In genomic region chr3:149716984-149717383, GRCh38 we compare ENCODE assay signal across 11 cellular contexts. TPM values are rescaled to one million over a fixed set of nuclear protein-coding genes. Genes with fewer than 3 reads are reported as not detected.
DNase-seq lines count a peak whose midpoint lies in the region; ATAC-seq, FAIRE-seq and TF ChIP-seq lines count a peak whose summit lies in the region.
"Had no signal": no experiment of that assay in that cellular context is flagged by ENCODE, and none has a peak within 500 bp of the region (broad histone marks: within the 10 kb centered on the region; RNA-seq: fewer than 3 reads in every experiment).

No MANE protein-coding gene starts in this region.

- H3K4me3 ChIP-seq in Karpas-422 (ENCODE audit: low read length) (no peak overlapping the region), endothelial cell of umbilical vein (replicated peaks in 1 of 3; ENCODE audit: insufficient read depth in 1 of 3, low read depth in 1 of 3, low read length in 3 of 3) (no peak overlapping the region), osteoblast (ENCODE audit: insufficient read depth, low read length) (peak overlapping the region; percentile 14)

- peak overlapping the region; percentile 11; the same call in 1 of the 2 replicates for H3K9ac ChIP-seq in Karpas-422 (ENCODE audit: low read length)
- H3K9ac ChIP-seq in endothelial cell of umbilical vein (replicated peaks; ENCODE audit: extremely low read depth, insufficient read depth, low read length): no peak overlapping the region

- H3K36me3 ChIP-seq in Karpas-422 (ENCODE audit: insufficient read depth, low read length) (no peaks in the 10 kb centered on the region), endothelial cell of umbilical vein (ENCODE audit: control insufficient read depth in 2 of 2, extremely low read depth in 1 of 2, insufficient read depth in 2 of 2, low read length in 2 of 2) (no peaks in the 10 kb centered on the region), osteoblast (ENCODE audit: insufficient read depth, low read length) (no peaks in the 10 kb centered on the region)

- no peaks in the 10 kb centered on the region for H3K27me3 ChIP-seq in Karpas-422 (ENCODE audit: low read length)
- no peaks in the 10 kb centered on the region for H3K27me3 ChIP-seq in endothelial cell of umbilical vein (ENCODE audit: control insufficient read depth in 2 of 2, insufficient read depth in 2 of 2, low read length in 2 of 2)
- H3K27me3 ChIP-seq in osteoblast (ENCODE audit: insufficient read depth, low read length): no peaks in the 10 kb centered on the region
- no peaks in the 10 kb centered on the region for H3K27me3 ChIP-seq in foreskin keratinocyte

- H3K4me3 Mint-ChIP-seq in Calu3 (ENCODE audit: low read depth, unreplicated experiment) (peak overlapping the region; percentile 20), mesothelial cell of epicardium (no peak overlapping the region)
- H3K4me3 Mint-ChIP-seq: immature natural killer cell; stimulated activated naive CD8-positive, alpha-beta T cell treated with anti-CD3 and anti-CD28 coated beads, Interleukin-15, amount 100 ng/mL, for 72 hours had no signal

- H3K9me1 ChIP-seq in endothelial cell of umbilical vein (replicated peaks; ENCODE audit: control insufficient read depth, extremely low read depth, insufficient read depth, low read length): no peaks in the 10 kb centered on the region

- no peak for TF ChIP-seq POLR2A in endothelial cell of umbilical vein (IDR thresholded peaks at IDR 0.05; ENCODE audit: low read depth, low read length)

- H3K36me3 Mint-ChIP-seq in Calu3 (ENCODE audit: insufficient read depth, unreplicated experiment) (peaks cover 4% of the 10 kb centered on the region), mesothelial cell of epicardium (peaks cover 9% of the 10 kb centered on the region)

- H3K79me2 ChIP-seq in Karpas-422 (ENCODE audit: low read length) (no peaks in the 10 kb centered on the region), endothelial cell of umbilical vein (ENCODE audit: control insufficient read depth, insufficient read depth, low read length) (no peaks in the 10 kb centered on the region), osteoblast (ENCODE audit: insufficient read depth, low read length) (no peaks in the 10 kb centered on the region)

- POLR2A ChIA-PET in endothelial cell of umbilical vein (lab: Charles Lee): interaction anchor here (1.1 kb wide), 1 partner anchor 59 kb away, joined by 5 read pairs; the partner anchor contains the start of gene WWTR1

- TF ChIP-seq CTCF in Calu3 (IDR thresholded peaks at IDR 0.05; ENCODE audit: unreplicated experiment) (no peak), endothelial cell of umbilical vein (IDR thresholded peaks at IDR 0.05; ENCODE audit: extremely low read depth in 1 of 2, insufficient read depth in 1 of 2, low read depth in 1 of 2, low read length in 2 of 2) (no peak), osteoblast (IDR thresholded peaks at IDR 0.05; ENCODE audit: extremely low read depth, low read depth, low read length) (no peak), foreskin keratinocyte (conservative IDR thresholded peaks at IDR 0.05) (no peak), mesothelial cell of epicardium (IDR thresholded peaks at IDR 0.05; ENCODE audit: unreplicated experiment) (no peak)

- FAIRE-seq in endothelial cell of umbilical vein (lab: Jason Lieb, UNC): no peak

- H3K4me2 ChIP-seq in Karpas-422 (ENCODE audit: low read depth, low read length, poor library complexity, severe bottlenecking) (no peak overlapping the region), endothelial cell of umbilical vein (ENCODE audit: insufficient read depth, low read length) (peak overlapping the region; percentile 34), osteoblast (ENCODE audit: insufficient read depth, low read length) (peak overlapping the region; percentile 59)

- H2AFZ ChIP-seq in Karpas-422 (ENCODE audit: low read length): no peak overlapping the region; the same call in 1 of the 2 replicates
- H2AFZ ChIP-seq in endothelial cell of umbilical vein (ENCODE audit: low read depth, low read length): peak overlapping the region; percentile 96
- peak overlapping the region; percentile 82 for H2AFZ ChIP-seq in osteoblast (ENCODE audit: low read length)

- H3K27ac ChIP-seq in Karpas-422 (ENCODE audit: low read length) (no peak overlapping the region), endothelial cell of umbilical vein (ENCODE audit: insufficient read depth, low read depth, low read length) (no peak overlapping the region), osteoblast (ENCODE audit: low read depth, low read length) (no peak overlapping the region), foreskin keratinocyte (no peak overlapping the region)

- H3K27ac Mint-ChIP-seq in Calu3 (ENCODE audit: unreplicated experiment) (peak overlapping the region; percentile 58), mesothelial cell of epicardium (no peak overlapping the region)
- H3K27ac Mint-ChIP-seq: immature natural killer cell; stimulated activated naive CD8-positive, alpha-beta T cell treated with anti-CD3 and anti-CD28 coated beads, Interleukin-15, amount 100 ng/mL, for 72 hours had no signal

- no peak for DNase-seq in Calu3
- no peak for DNase-seq in Karpas-422
- DNase-seq in endothelial cell of umbilical vein (ENCODE audit: low read depth, low spot score): no peak
- no peak for DNase-seq in osteoblast (ENCODE audit: insufficient read length, low spot score, missing footprints)
- DNase-seq in foreskin keratinocyte: no peak
- no peak for DNase-seq in NCI-H2029 treated with DMSO at 0.1 percent for 48 hours (lab: John Stamatoyannopoulos, UW)
- DNase-seq in mesothelial cell of epicardium (ENCODE audit: low spot score in 2 of 2, unreplicated experiment in 2 of 2): no peak
- DNase-seq in HT-29 (ENCODE audit: low spot score): no peak
- DNase-seq: SIG-M5; stimulated activated naive CD8-positive, alpha-beta T cell treated with anti-CD3 and anti-CD28 coated beads, Interleukin-15, amount 100 ng/mL, for 72 hours had no signal

- BruUV-seq in Calu3 (replicated peaks; lab: Mats Ljungman, UMichigan) (no TSS peak), endothelial cell of umbilical vein (replicated peaks; lab: Mats Ljungman, UMichigan) (no TSS peak)

- no peaks in the 10 kb centered on the region for H3K4me1 ChIP-seq in Karpas-422 (ENCODE audit: low read length)
- H3K4me1 ChIP-seq in endothelial cell of umbilical vein (ENCODE audit: control insufficient read depth, extremely low read depth, insufficient read depth, low read length): peaks cover 15% of the 10 kb centered on the region
- H3K4me1 ChIP-seq in osteoblast (ENCODE audit: insufficient read depth, low read length): no peaks in the 10 kb centered on the region
- no peaks in the 10 kb centered on the region for H3K4me1 ChIP-seq in foreskin keratinocyte

- H3K27me3 Mint-ChIP-seq in Calu3 (ENCODE audit: unreplicated experiment): no peaks in the 10 kb centered on the region
- no peaks in the 10 kb centered on the region for H3K27me3 Mint-ChIP-seq in mesothelial cell of epicardium (ENCODE audit: low read depth)
- H3K27me3 Mint-ChIP-seq: stimulated activated naive CD8-positive, alpha-beta T cell treated with anti-CD3 and anti-CD28 coated beads, Interleukin-15, amount 100 ng/mL, for 72 hours had no signal

- dilution Hi-C loops in endothelial cell of umbilical vein (cut with MboI; ENCODE audit: extremely low pct_ligation_motif_present, low sequenced_read_pairs): no loop called here

- CTCF ChIA-PET in Calu3 (lab: Charles Lee) (interaction anchor here (0.5 to 1.6 kb wide), 18 partner anchors 22 to 209 kb away, joined by 3 to 11 read pairs (median 3); partner anchors contain the start of genes COMMD2 and WWTR1), endothelial cell of umbilical vein (lab: Charles Lee) (interaction anchor here (0.6 to 3.9 kb wide), 54 partner anchors 9 to 228 kb away, joined by 3 to 66 read pairs (median 5); partner anchors contain the start of genes COMMD2 and WWTR1)

- intact Hi-C loops in Calu3 (cut with micrococcal nuclease; ENCODE audit: unreplicated experiment) (loop anchor here (1.0 to 2.0 kb wide), 5 partner anchors 58 to 205 kb away; no protein-coding TSS in a partner anchor), endothelial cell of umbilical vein (cut with micrococcal nuclease) (loop anchor here (1.0 kb wide), 6 partner anchors 59 to 223 kb away; partner anchors contain the start of gene WWTR1)

- H3K9me3 ChIP-seq in Karpas-422 (ENCODE audit: low read length) (no peaks in the 10 kb centered on the region), endothelial cell of umbilical vein (replicated peaks; ENCODE audit: control insufficient read depth, insufficient read depth, low read length) (peaks cover 2% of the 10 kb centered on the region), osteoblast (ENCODE audit: low read depth, low read length) (no peaks in the 10 kb centered on the region)

- ATAC-seq in foreskin keratinocyte: no peak
- ATAC-seq: stimulated activated naive CD8-positive, alpha-beta T cell treated with anti-CD3 and anti-CD28 coated beads, Interleukin-15, amount 100 ng/mL, for 72 hours had no signal

- H4K20me1 ChIP-seq in Karpas-422 (ENCODE audit: insufficient read depth, low read depth, low read length) (no peaks in the 10 kb centered on the region), endothelial cell of umbilical vein (replicated peaks; ENCODE audit: control insufficient read depth, extremely low read depth, insufficient read depth, low read length) (no peaks in the 10 kb centered on the region), osteoblast (ENCODE audit: insufficient read depth, low read length) (no peaks in the 10 kb centered on the region)

- H3K9me2 ChIP-seq in Karpas-422 (replicated peaks; ENCODE audit: insufficient read depth, low read length): no peaks in the 10 kb centered on the region

- peaks cover 9% of the 10 kb centered on the region for H3K4me1 Mint-ChIP-seq in Calu3 (ENCODE audit: low read depth, unreplicated experiment)
- peaks cover 5% of the 10 kb centered on the region for H3K4me1 Mint-ChIP-seq in mesothelial cell of epicardium
- H3K4me1 Mint-ChIP-seq: immature natural killer cell; stimulated activated naive CD8-positive, alpha-beta T cell treated with anti-CD3 and anti-CD28 coated beads, Interleukin-15, amount 100 ng/mL, for 72 hours had no signal

- H3K9me3 Mint-ChIP-seq in Calu3 (ENCODE audit: low read depth, unreplicated experiment): no peaks in the 10 kb centered on the region
- peaks cover 22% of the 10 kb centered on the region for H3K9me3 Mint-ChIP-seq in mesothelial cell of epicardium

RNA-seq across cellular contexts. Expression of gene COMMD2, which starts 35.3 kb away (rescaled TPM):
- total RNA-seq in Calu3 (2022) (73.0 and 77.1 TPM in 2 replicates), endothelial cell of umbilical vein (42.9 and 51.0 TPM in 2 replicates), osteoblast (38.4 and 38.6 TPM in 2 replicates), foreskin keratinocyte (30.0 and 32.2 TPM in 2 replicates), mesothelial cell of epicardium (49.6 to 55.7 TPM (median 52.4 TPM) in 3 replicates)
- total RNA-seq in Karpas-422 (2014; rRNA removed; shearing (Covaris generic); ENCODE audit: low replicate concordance): 18.8 and 33.8 TPM in 2 replicates
- polyA plus RNA-seq in endothelial cell of umbilical vein (10.7 and 18.3 TPM in 2 replicates), foreskin keratinocyte (16.3 and 20.0 TPM in 2 replicates)
- polyA plus RNA-seq in endothelial cell of umbilical vein (2011; cell fraction: cytosol; rRNA removed): 36.3 and 38.6 TPM in 2 replicates
- 16.7 and 21.6 TPM in 2 replicates for polyA plus RNA-seq in endothelial cell of umbilical vein (2011; cell fraction: nucleus; rRNA removed)
- polyA plus RNA-seq in endothelial cell of umbilical vein (2012): 20.0 and 26.4 TPM in 2 replicates
- polyA minus RNA-seq in endothelial cell of umbilical vein: 11.8 and 13.6 TPM in 2 replicates
- polyA minus RNA-seq in endothelial cell of umbilical vein (2011; cell fraction: cytosol; rRNA and poly(A)+ RNA removed): 15.7 TPM
- polyA minus RNA-seq in endothelial cell of umbilical vein (2011; cell fraction: nucleus; rRNA and poly(A)+ RNA removed): 11.2 and 19.7 TPM in 2 replicates
- total RNA-seq in HT-29 (2014; rRNA removed; shearing (Covaris generic)): 28.4 and 30.0 TPM in 2 replicates

RNA-seq across cellular contexts. Expression of gene WWTR1, which starts 59.2 kb away (rescaled TPM):
- 202 and 269 TPM in 2 replicates for total RNA-seq in Calu3 (2022)
- total RNA-seq in Karpas-422 (2014; rRNA removed; shearing (Covaris generic); ENCODE audit: low replicate concordance): 0.11 TPM in 1 of 2 replicates, not detected in the other
- 210 and 262 TPM in 2 replicates for total RNA-seq in endothelial cell of umbilical vein
- 341 and 347 TPM in 2 replicates for polyA plus RNA-seq in endothelial cell of umbilical vein
- 377 and 383 TPM in 2 replicates for polyA plus RNA-seq in endothelial cell of umbilical vein (2011; cell fraction: cytosol; rRNA removed)
- 267 and 297 TPM in 2 replicates for polyA plus RNA-seq in endothelial cell of umbilical vein (2011; cell fraction: nucleus; rRNA removed)
- 283 and 286 TPM in 2 replicates for polyA plus RNA-seq in endothelial cell of umbilical vein (2012)
- 706 and 787 TPM in 2 replicates for polyA minus RNA-seq in endothelial cell of umbilical vein
- 40.0 TPM for polyA minus RNA-seq in endothelial cell of umbilical vein (2011; cell fraction: cytosol; rRNA and poly(A)+ RNA removed)
- polyA minus RNA-seq in endothelial cell of umbilical vein (2011; cell fraction: nucleus; rRNA and poly(A)+ RNA removed): 445 and 582 TPM in 2 replicates
- total RNA-seq in osteoblast: 79.3 and 84.7 TPM in 2 replicates
- 14.8 and 23.6 TPM in 2 replicates for total RNA-seq in foreskin keratinocyte
- polyA plus RNA-seq in foreskin keratinocyte: 7.2 and 12.6 TPM in 2 replicates
- 93.2 to 98.0 TPM (median 97.4 TPM) in 3 replicates for total RNA-seq in mesothelial cell of epicardium
- total RNA-seq in HT-29 (2014; rRNA removed; shearing (Covaris generic)): 3.2 and 4.2 TPM in 2 replicates
- polyA plus RNA-seq: immature natural killer cell had no signal
